In genomic region chr18:31146809-31147208, GRCh38 we compare ENCODE assay signal across 31 cellular contexts. TPM values are rescaled to one million over a fixed set of nuclear protein-coding genes. Genes with fewer than 3 reads are reported as not detected.
"Had no signal": no experiment of that assay in that cellular context is flagged by ENCODE, and none has a peak within 500 bp of the region (broad histone marks: within the 10 kb centered on the region; RNA-seq: fewer than 3 reads in every experiment).

No MANE protein-coding gene starts in this region.

- H3K27ac ChIP-seq: Peyer's patch had no signal

- H3K9me3 ChIP-seq: Peyer's patch had no signal

- DNase-seq: activated B cell treated with CpG ODN at 0.5 μM for 24 hours; activated CD4-positive, alpha-beta T cell treated with anti-CD3 and anti-CD28 coated beads for 1 hour; activated CD4-positive, alpha-beta T cell treated with anti-CD3 and anti-CD28 coated beads, Interleukin-2, amount 10 ng/mL, durations not matched to agents 24 days and 14 days; activated CD4-positive, alpha-beta T cell treated with anti-CD3 and anti-CD28 coated beads, Interleukin-2, amount 50 U/mL, for 48 hours; activated CD8-positive, alpha-beta memory T cell treated with anti-CD3 and anti-CD28 coated beads, Interleukin-2, amount 10 ng/mL, durations not matched to agents 7 days and 5 days; activated effector memory CD4-positive, alpha-beta T cell treated with Interleukin-2 at 50 U/mL for 16 hours; activated naive CD4-positive, alpha-beta T cell; activated naive CD8-positive, alpha-beta T cell treated with anti-CD3 and anti-CD28 coated beads, Interleukin-2, amount 50 U/mL, for 24 hours; activated T-cell treated with anti-CD3 and anti-CD28 coated beads, Interleukin-2, amount 50 U/mL, for 24 hours; amygdala; caudate nucleus; KG1; NCI-H1048; NCI-H1930; NCI-H2171; NCI-H2227 treated with DMSO at 0.1 percent for 48 hours; NCI-H526 treated with DMSO at 0.1 percent for 48 hours; NCI-H82; Peyer's patch; SHP77 treated with DMSO at 0.1 percent for 48 hours had no signal

- H3K9me3 Mint-ChIP-seq: brain had no signal

- H3K4me1 Mint-ChIP-seq: activated B cell treated with CpG ODN at 0.5 μM for 24 hours; activated CD4-positive, alpha-beta T cell treated with anti-CD3 and anti-CD28 coated beads, Interleukin-2, amount 10 ng/mL, durations not matched to agents 24 days and 14 days; activated CD8-positive, alpha-beta memory T cell treated with anti-CD3 and anti-CD28 coated beads, Interleukin-2, amount 10 ng/mL, durations not matched to agents 7 days and 5 days; activated naive CD4-positive, alpha-beta T cell treated with anti-CD3 and anti-CD28 coated beads, Interleukin-2, amount 50 U/mL, for 24 hours; activated naive CD8-positive, alpha-beta T cell treated with anti-CD3 and anti-CD28 coated beads, Interleukin-2, amount 50 U/mL, for 24 hours had no signal

- H3K27ac Mint-ChIP-seq: activated B cell treated with CpG ODN at 0.5 μM for 24 hours; activated CD4-positive, alpha-beta T cell treated with anti-CD3 and anti-CD28 coated beads, Interleukin-2, amount 10 ng/mL, durations not matched to agents 24 days and 14 days; activated CD8-positive, alpha-beta memory T cell treated with anti-CD3 and anti-CD28 coated beads, Interleukin-2, amount 10 ng/mL, durations not matched to agents 7 days and 5 days; activated naive CD4-positive, alpha-beta T cell treated with anti-CD3 and anti-CD28 coated beads, Interleukin-2, amount 50 U/mL, for 24 hours; activated naive CD8-positive, alpha-beta T cell treated with anti-CD3 and anti-CD28 coated beads, Interleukin-2, amount 50 U/mL, for 24 hours; activated T-cell treated with anti-CD3 and anti-CD28 coated beads, Interleukin-2, amount 50 U/mL, for 24 hours; activated T-helper 1 cell treated with anti-CD3 and anti-CD28 coated beads, Interleukin-12 subunit alpha, Interleukin-12 subunit beta, Interleukin-2, Interleukin-4 antibody, amounts not matched to agents 30 ng/mL and 10 ng/mL and 1 ng/mL, durations not matched to agents 14 hours and 24 hours and 36 hours; brain; IgD-negative memory B cell; T-helper 1 cell treated with Interleukin-12 subunit alpha and Interleukin-12 subunit beta and Interleukin-4 antibody, amounts not matched to agents 30 μg/mL and 1 μg/mL, for 36 hours had no signal

- ATAC-seq: activated CD8-positive, alpha-beta memory T cell treated with anti-CD3 and anti-CD28 coated beads, Interleukin-2, amount 10 ng/mL, durations not matched to agents 7 days and 5 days; activated naive CD8-positive, alpha-beta T cell treated with anti-CD3 and anti-CD28 coated beads, Interleukin-2, amount 50 U/mL, for 24 hours had no signal

- H3K36me3 Mint-ChIP-seq: activated CD8-positive, alpha-beta memory T cell treated with anti-CD3 and anti-CD28 coated beads, Interleukin-2, amount 10 ng/mL, durations not matched to agents 7 days and 5 days; brain; IgD-negative memory B cell had no signal

- H3K36me3 ChIP-seq: Peyer's patch had no signal

- H3K4me3 ChIP-seq: Peyer's patch had no signal

- H3K4me3 Mint-ChIP-seq: activated B cell treated with CpG ODN at 0.5 μM for 24 hours; activated CD4-positive, alpha-beta T cell treated with anti-CD3 and anti-CD28 coated beads, Interleukin-2, amount 10 ng/mL, durations not matched to agents 24 days and 14 days; activated CD8-positive, alpha-beta memory T cell treated with anti-CD3 and anti-CD28 coated beads, Interleukin-2, amount 10 ng/mL, durations not matched to agents 7 days and 5 days; activated naive CD4-positive, alpha-beta T cell treated with anti-CD3 and anti-CD28 coated beads, Interleukin-2, amount 50 U/mL, for 24 hours; activated naive CD8-positive, alpha-beta T cell treated with anti-CD3 and anti-CD28 coated beads, Interleukin-2, amount 50 U/mL, for 24 hours; activated T-cell treated with anti-CD3 and anti-CD28 coated beads, Interleukin-2, amount 50 U/mL, for 24 hours; activated T-helper 1 cell treated with anti-CD3 and anti-CD28 coated beads, Interleukin-12 subunit alpha, Interleukin-12 subunit beta, Interleukin-2, Interleukin-4 antibody, amounts not matched to agents 30 ng/mL and 10 ng/mL and 1 ng/mL, durations not matched to agents 14 hours and 24 hours and 36 hours; brain; IgD-negative memory B cell; T-helper 1 cell treated with Interleukin-12 subunit alpha and Interleukin-12 subunit beta and Interleukin-4 antibody, amounts not matched to agents 30 μg/mL and 1 μg/mL, for 36 hours had no signal

- H3K27me3 ChIP-seq: Peyer's patch had no signal

- H3K4me1 ChIP-seq: Peyer's patch had no signal

- FAIRE-seq: astrocyte, TTC549 had no signal

RNA-seq across cellular contexts. Expression of gene DSC1, which starts 15.8 kb away (rescaled TPM):
- total RNA-seq: activated B cell treated with CpG ODN at 0.5 μM for 24 hours; activated CD4-positive, alpha-beta T cell treated with anti-CD3 and anti-CD28 coated beads, Interleukin-2, amount 10 ng/mL, durations not matched to agents 24 days and 14 days; activated CD8-positive, alpha-beta memory T cell treated with anti-CD3 and anti-CD28 coated beads, Interleukin-2, amount 10 ng/mL, durations not matched to agents 7 days and 5 days; activated T-helper 1 cell treated with anti-CD3 and anti-CD28 coated beads, Interleukin-12 subunit alpha, Interleukin-12 subunit beta, Interleukin-2, Interleukin-4 antibody, amounts not matched to agents 30 ng/mL and 10 ng/mL and 1 ng/mL, durations not matched to agents 14 hours and 24 hours and 36 hours; cerebellum; LHCN-M2; M059J; SK-MEL-5 had no signal

RNA-seq across cellular contexts. Expression of gene DSC2, which starts 44.6 kb away (rescaled TPM):
- total RNA-seq: activated B cell treated with CpG ODN at 0.5 μM for 24 hours; activated CD4-positive, alpha-beta T cell treated with anti-CD3 and anti-CD28 coated beads, Interleukin-2, amount 10 ng/mL, durations not matched to agents 24 days and 14 days; activated CD8-positive, alpha-beta memory T cell treated with anti-CD3 and anti-CD28 coated beads, Interleukin-2, amount 10 ng/mL, durations not matched to agents 7 days and 5 days; activated T-helper 1 cell treated with anti-CD3 and anti-CD28 coated beads, Interleukin-12 subunit alpha, Interleukin-12 subunit beta, Interleukin-2, Interleukin-4 antibody, amounts not matched to agents 30 ng/mL and 10 ng/mL and 1 ng/mL, durations not matched to agents 14 hours and 24 hours and 36 hours; LHCN-M2; M059J had no signal
